ENCODE assay signal across 8 cellular contexts in the genomic region with DNA sequence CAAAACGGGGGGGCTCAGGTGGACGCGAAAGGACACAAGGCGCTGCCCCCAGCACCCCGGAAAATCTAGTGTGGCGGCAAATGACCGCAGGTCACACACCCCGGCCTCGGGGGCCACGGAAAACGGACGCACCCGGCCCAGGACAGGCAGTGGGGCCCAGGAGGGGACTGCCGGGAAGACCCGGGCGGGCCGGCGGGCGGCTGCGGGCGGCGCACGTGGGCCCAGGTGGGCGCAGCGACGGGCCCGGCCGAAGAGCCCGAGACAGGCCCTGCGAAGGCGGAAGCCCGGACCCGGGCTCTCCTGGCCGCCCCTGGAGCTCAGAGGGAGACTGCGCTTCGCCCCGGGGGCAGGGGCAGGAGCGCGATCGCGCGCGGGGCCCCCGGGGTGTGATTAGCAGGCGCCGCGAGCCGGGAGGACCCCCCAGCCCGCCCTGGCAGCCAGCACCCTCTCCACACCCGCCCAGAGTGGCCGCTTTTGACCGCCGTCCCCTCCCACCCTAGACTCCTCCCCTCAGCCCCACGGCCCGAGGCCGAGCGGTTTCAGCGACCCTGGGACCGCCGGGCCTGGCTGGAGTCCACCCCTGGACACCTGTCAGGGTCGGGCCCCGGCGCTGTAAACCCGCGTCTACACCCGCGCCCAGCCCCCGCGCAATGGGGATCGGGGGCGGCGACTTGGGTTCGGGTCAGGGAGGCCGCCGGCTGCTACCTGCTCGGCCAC. TPM values are rescaled to one million over a fixed set of nuclear protein-coding genes. Genes with fewer than 3 reads are reported as not detected.
DNase-seq lines count a peak whose midpoint lies in the region; ATAC-seq, FAIRE-seq and TF ChIP-seq lines count a peak whose summit lies in the region.

No MANE protein-coding gene starts in this region.

- H3K4me1 Mint-ChIP-seq in CD4-positive, alpha-beta T cell (ENCODE audit: low read depth) = peaks cover 63% of the 10 kb centered on the region
- H3K4me1 Mint-ChIP-seq in stimulated activated naive CD8-positive, alpha-beta T cell treated with anti-CD3 and anti-CD28 coated beads, Interleukin-15, amount 100 ng/mL, for 72 hours = peaks cover 68% of the 10 kb centered on the region

- H3K4me3 ChIP-seq in SK-N-MC = peak overlapping the region; percentile 36
- peak overlapping the region; percentile 66 to 82 (median 73) for H3K4me3 ChIP-seq in HepG2 (replicated peaks in 1 of 3; ENCODE audit: insufficient read depth in 1 of 3, low read depth in 2 of 3, low read length in 3 of 3)

- peak overlapping the region; percentile 77 for H3K27ac ChIP-seq in CD4-positive, alpha-beta T cell (ENCODE audit: low read depth, low read length)
- H3K27ac ChIP-seq in SK-N-MC = no peak overlapping the region
- H3K27ac ChIP-seq in caudate nucleus (ENCODE audit: low read depth, low read length) = peak overlapping the region; percentile 36
- H3K27ac ChIP-seq in HepG2 (ENCODE audit: extremely low read length, insufficient read depth, low read length) = no peak overlapping the region

- H3K4me2 ChIP-seq in HepG2 (ENCODE audit: low read depth, low read length) = peak overlapping the region; percentile 84

- peaks cover 9% of the 10 kb centered on the region for H3K79me2 ChIP-seq in HepG2 (ENCODE audit: insufficient read depth, low read length)

- H3K9me3 ChIP-seq in CD4-positive, alpha-beta T cell (ENCODE audit: control insufficient read depth, low read length) = no peaks in the 10 kb centered on the region
- H3K9me3 ChIP-seq in SK-N-MC (ENCODE audit: low read depth, low read length) = no peaks in the 10 kb centered on the region
- H3K9me3 ChIP-seq in HepG2 (ENCODE audit: low read length) = no peaks in the 10 kb centered on the region

- peak in 3 of 10 experiments; percentile 12 to 28 (median 24) for DNase-seq in CD4-positive, alpha-beta T cell
- DNase-seq in SK-N-MC (ENCODE audit: low read depth, low spot score) (no peak), caudate nucleus (lab: John Stamatoyannopoulos, UW) (peak in 1 of 61 donors; percentile 35), HepG2 (ENCODE audit: low spot score) (no peak), NCI-H2029 (lab: John Stamatoyannopoulos, UW) (no peak)
- peak; percentile 28 to 36 for DNase-seq in stimulated activated naive CD8-positive, alpha-beta T cell treated with anti-CD3 and anti-CD28 coated beads, Interleukin-15, amount 100 ng/mL, for 72 hours

- no peaks in the 10 kb centered on the region for H3K36me3 ChIP-seq in SK-N-MC (ENCODE audit: insufficient read depth, low read length)
- H3K36me3 ChIP-seq in HepG2 (replicated peaks in 1 of 2; ENCODE audit: control insufficient read depth in 1 of 2, insufficient read depth in 2 of 2, low read length in 2 of 2) = no peaks in the 10 kb centered on the region

- no peak overlapping the region for H2AFZ ChIP-seq in HepG2 (ENCODE audit: low read length)

- H3K27ac Mint-ChIP-seq in CD4-positive, alpha-beta T cell = peak overlapping the region; percentile 83
- peak overlapping the region; percentile 97 to 98 for H3K27ac Mint-ChIP-seq in stimulated activated naive CD8-positive, alpha-beta T cell treated with anti-CD3 and anti-CD28 coated beads, Interleukin-15, amount 100 ng/mL, for 72 hours

- TF ChIP-seq POLR2A in HepG2 (IDR thresholded peaks at IDR 0.05; ENCODE audit: insufficient read depth in 1 of 2, low read depth in 2 of 2, low read length in 2 of 2) = peak in 1 of 2 experiments; percentile 54; a peak in 1 of 4 replicates

- BruUV-seq in HepG2 (replicated peaks; lab: Mats Ljungman, UMichigan) = no TSS peak

- no peak for ATAC-seq in CD4-positive, alpha-beta T cell (ENCODE audit: poor library complexity)
- peak; percentile 80 for ATAC-seq in GM19324 (IDR thresholded peaks at IDR 0.05; ENCODE audit: low FRiP score, unreplicated experiment)
- ATAC-seq in HG03342 (IDR thresholded peaks at IDR 0.05; ENCODE audit: unreplicated experiment) = peak; percentile 42
- ATAC-seq in HepG2 = peak; percentile 82
- peak; percentile 48 for ATAC-seq in stimulated activated naive CD8-positive, alpha-beta T cell treated with anti-CD3 and anti-CD28 coated beads, Interleukin-15, amount 100 ng/mL, for 72 hours

- peaks cover 46% of the 10 kb centered on the region for H3K36me3 Mint-ChIP-seq in CD4-positive, alpha-beta T cell (ENCODE audit: low read depth)

- POLR2A ChIA-PET in CD4-positive, alpha-beta T cell (lab: Charles Lee) = interaction anchor here (0.7 to 4.6 kb wide), 22 partner anchors 9 to 410 kb away, joined by 3 to 42 read pairs (median 8); no protein-coding TSS in a partner anchor
- POLR2A ChIA-PET in HepG2 (lab: Yijun Ruan, JAX) = interaction anchor here (0.9 to 2.7 kb wide), 3 partner anchors 15 to 17 kb away, joined by 3 to 19 read pairs (median 7); no protein-coding TSS in a partner anchor

- WGBS in HepG2 (ENCODE audit: low lambda C conversion rate) = 1% methylated on average over 14 of the region's 76 CpGs

- no peaks in the 10 kb centered on the region for H3K27me3 ChIP-seq in CD4-positive, alpha-beta T cell (ENCODE audit: control insufficient read depth, insufficient read depth, low read length)
- H3K27me3 ChIP-seq in HepG2 (ENCODE audit: control insufficient read depth in 1 of 2, insufficient read depth in 2 of 2, low read length in 2 of 2) = peaks cover 2 to 29% of the 10 kb centered on the region in 2 experiments; a peak in 3 of 5 replicates

- peak overlapping the region; percentile 98 for H3K4me3 Mint-ChIP-seq in CD4-positive, alpha-beta T cell
- H3K4me3 Mint-ChIP-seq in stimulated activated naive CD8-positive, alpha-beta T cell treated with anti-CD3 and anti-CD28 coated beads, Interleukin-15, amount 100 ng/mL, for 72 hours = peak overlapping the region; percentile 99 to 100

- H3K4me1 ChIP-seq in HepG2 (ENCODE audit: insufficient read depth, low read length) = peaks cover 36% of the 10 kb centered on the region

- no peak for TF ChIP-seq CTCF in CD4-positive, alpha-beta T cell (IDR thresholded peaks at IDR 0.05)
- no peak for TF ChIP-seq CTCF in HepG2 (CRISPR knock-in tag; IDR thresholded peaks at IDR 0.05)

- in situ Hi-C loops in HepG2 (cut with HindIII; ENCODE audit: extremely low pct_ligation_motif_present, low pct_unique_long_range_greater_than_20kb) = no loop called here

- no peak overlapping the region for H3K9ac ChIP-seq in SK-N-MC (ENCODE audit: insufficient read length)
- H3K9ac ChIP-seq in HepG2 (ENCODE audit: insufficient read depth, low read depth, low read length) = peak overlapping the region; percentile 75

- no peak for TF ChIP-seq EP300 in HepG2 (IDR thresholded peaks at IDR 0.05; ENCODE audit: low read depth in 2 of 2, low read length in 2 of 2)
- TF ChIP-seq EP300 in HepG2 (CRISPR knock-in tag; IDR thresholded peaks at IDR 0.05; ENCODE audit: borderline replicate concordance) = no peak

- intact Hi-C loops in CD4-positive, alpha-beta T cell (cut with DNase I, micrococcal nuclease) = loop anchor here (1.0 to 5.0 kb wide), 6 partner anchors 8 to 310 kb away; partner anchors contain the start of gene ZNF236 (in 1 of the 2)
- intact Hi-C loops in HepG2 (cut with micrococcal nuclease; ENCODE audit: unreplicated experiment) = loop anchor here (1.0 to 5.0 kb wide), 4 partner anchors 17 to 235 kb away; no protein-coding TSS in a partner anchor

- no peaks in the 10 kb centered on the region for H3K27me3 Mint-ChIP-seq in CD4-positive, alpha-beta T cell
- H3K27me3 Mint-ChIP-seq in stimulated activated naive CD8-positive, alpha-beta T cell treated with anti-CD3 and anti-CD28 coated beads, Interleukin-15, amount 100 ng/mL, for 72 hours = no peaks in the 10 kb centered on the region

- no peaks in the 10 kb centered on the region; the same call in 1 of the 2 replicates for H4K20me1 ChIP-seq in HepG2 (ENCODE audit: insufficient read depth, low read length)

- CTCF ChIA-PET in CD4-positive, alpha-beta T cell (lab: Charles Lee) = interaction anchor here (2.0 kb wide), 1 partner anchor 69 kb away, joined by 6 read pairs; no protein-coding TSS in a partner anchor
- CTCF ChIA-PET in HepG2 (lab: Yijun Ruan, JAX; ENCODE audit: low intra/inter-chr PET ratio, low total read pairs) = interaction anchor here (1.8 kb wide), 1 partner anchor 16 kb away, joined by 3 read pairs; no protein-coding TSS in a partner anchor

- no peaks in the 10 kb centered on the region for H3K9me3 Mint-ChIP-seq in CD4-positive, alpha-beta T cell
- H3K9me3 Mint-ChIP-seq in stimulated activated naive CD8-positive, alpha-beta T cell treated with anti-CD3 and anti-CD28 coated beads, Interleukin-15, amount 100 ng/mL, for 72 hours = no peaks in the 10 kb centered on the region

- FAIRE-seq in HepG2 (lab: Jason Lieb, UNC) = no peak

- TF ChIP-seq RAD21 in HepG2 (CRISPR knock-in tag; IDR thresholded peaks at IDR 0.05) = no peak

TF ChIP-seq in HepG2, 621 proteins besides CTCF, POLR2A, EP300 and RAD21 (continues in another document):
- no peak; the same call in 1 of the 2 replicates for TF ChIP-seq ZNF891 (CRISPR knock-in tag; IDR thresholded peaks at IDR 0.05)

RNA-seq across cellular contexts. Expression of gene MBP, which starts 0.8 kb away (rescaled TPM):
- total RNA-seq in CD4-positive, alpha-beta T cell = 10 to 100 TPM; 75.4 to 79.2 TPM
- 5.0 TPM in 2 replicates for total RNA-seq in HepG2 (2016; rRNA removed; fragmentation: Illumina TruSeq; extraction: Trizol)
- total RNA-seq in HepG2 (2016; cell fraction: cytosol; rRNA removed; fragmentation: Illumina TruSeq; extraction: Trizol; ENCODE audit: low read depth) = 1.4 and 1.7 TPM in 2 replicates
- total RNA-seq in HepG2 (2016; cell fraction: insoluble cytoplasmic fraction; rRNA removed; fragmentation: Illumina TruSeq; extraction: Trizol) = 4.7 TPM in 2 replicates
- 1.8 and 2.3 TPM in 2 replicates for total RNA-seq in HepG2 (2016; cell fraction: membrane; rRNA removed; fragmentation: Illumina TruSeq; extraction: Trizol)
- 5.1 and 6.2 TPM in 2 replicates for total RNA-seq in HepG2 (2016; cell fraction: nucleus; rRNA removed; fragmentation: Illumina TruSeq; extraction: Trizol)
- polyA plus RNA-seq in HepG2 (2011; rRNA removed) = 8.5 and 10.9 TPM in 2 replicates
- polyA plus RNA-seq in HepG2 (2011; cell fraction: cytosol; rRNA removed) = 5.1 and 8.0 TPM in 2 replicates
- polyA plus RNA-seq in HepG2 (2011; cell fraction: nucleus; rRNA removed) = 14.4 and 16.4 TPM in 2 replicates
- 10.8 and 11.5 TPM in 2 replicates for polyA plus RNA-seq in HepG2 (2012)
- polyA plus RNA-seq in HepG2 (2016; cell fraction: cytosol; fragmentation: Illumina TruSeq; extraction: Trizol; ENCODE audit: low read depth) = 0.49 and 0.51 TPM in 2 replicates
- 4.2 and 4.7 TPM in 2 replicates for polyA plus RNA-seq in HepG2 (2016; cell fraction: insoluble cytoplasmic fraction; fragmentation: Illumina TruSeq; extraction: Trizol; ENCODE audit: low read depth)
- polyA plus RNA-seq in HepG2 (2016; cell fraction: membrane; fragmentation: Illumina TruSeq; extraction: Trizol; ENCODE audit: low read depth) = 1.0 and 1.1 TPM in 2 replicates
- 4.4 and 5.6 TPM in 2 replicates for polyA plus RNA-seq in HepG2 (2016; cell fraction: nucleus; fragmentation: Illumina TruSeq; extraction: Trizol; ENCODE audit: insufficient read depth, low read depth)
- 10.6 and 20.4 TPM in 2 replicates for polyA minus RNA-seq in HepG2 (2011; rRNA and poly(A)+ RNA removed; ENCODE audit: low replicate concordance)
- polyA minus RNA-seq in HepG2 (2011; cell fraction: cytosol; rRNA and poly(A)+ RNA removed) = 7.3 and 8.8 TPM in 2 replicates
- 19.0 and 19.6 TPM in 2 replicates for polyA minus RNA-seq in HepG2 (2011; cell fraction: nucleus; rRNA and poly(A)+ RNA removed)

Comparison
In these comparisons a context has a peak if more than half of its experiments do, and no peak if none do; other contexts are left out.
1. DNase-seq: peak in stimulated activated naive CD8-positive, alpha-beta T cell treated with anti-CD3 and anti-CD28 coated beads, Interleukin-15, amount 100 ng/mL, for 72 hours (2 of 2); none in SK-N-MC (single experiment), HepG2 (single experiment) and NCI-H2029 (single experiment).
2. H3K27ac ChIP-seq: peak in CD4-positive, alpha-beta T cell (single experiment) and caudate nucleus (single experiment); none in SK-N-MC (single experiment) and HepG2 (single experiment).
3. RNA of gene MBP, which starts 0.8 kb away (total RNA-seq): 75.4 to 79.2 TPM in CD4-positive, alpha-beta T cell; 1.4 to 6.2 TPM in HepG2; every median in the first group is over 10 times any median in the second.